In genomic region chr18:49491857-49492693, GRCh38 we compare ENCODE assay signal across 1 cellular context.
TF ChIP-seq lines count a peak whose summit lies in the region.

Gene RPL17, minus strand, starts transcription at chr18:49492465.

TF ChIP-seq in HepG2, 621 proteins besides CTCF, POLR2A, EP300 and RAD21 (continued from another document and continues in another):
- no peak for TF ChIP-seq SKI (IDR thresholded peaks at IDR 0.05; ENCODE audit: partially characterized antibody)
- TF ChIP-seq MIXL1 (CRISPR knock-in tag; IDR thresholded peaks at IDR 0.05), result peak; percentile 70; the same call in 1 of the 2 replicates
- TF ChIP-seq, protein P1, sequence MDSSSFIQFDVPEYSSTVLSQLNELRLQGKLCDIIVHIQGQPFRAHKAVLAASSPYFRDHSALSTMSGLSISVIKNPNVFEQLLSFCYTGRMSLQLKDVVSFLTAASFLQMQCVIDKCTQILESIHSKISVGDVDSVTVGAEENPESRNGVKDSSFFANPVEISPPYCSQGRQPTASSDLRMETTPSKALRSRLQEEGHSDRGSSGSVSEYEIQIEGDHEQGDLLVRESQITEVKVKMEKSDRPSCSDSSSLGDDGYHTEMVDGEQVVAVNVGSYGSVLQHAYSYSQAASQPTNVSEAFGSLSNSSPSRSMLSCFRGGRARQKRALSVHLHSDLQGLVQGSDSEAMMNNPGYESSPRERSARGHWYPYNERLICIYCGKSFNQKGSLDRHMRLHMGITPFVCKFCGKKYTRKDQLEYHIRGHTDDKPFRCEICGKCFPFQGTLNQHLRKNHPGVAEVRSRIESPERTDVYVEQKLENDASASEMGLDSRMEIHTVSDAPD (CRISPR knock-in tag; IDR thresholded peaks at IDR 0.05), result no peak
- no peak for TF ChIP-seq TAF15 (IDR thresholded peaks at IDR 0.05; ENCODE audit: low read depth, low read length, poor library complexity, severe bottlenecking)
- TF ChIP-seq, protein P2, sequence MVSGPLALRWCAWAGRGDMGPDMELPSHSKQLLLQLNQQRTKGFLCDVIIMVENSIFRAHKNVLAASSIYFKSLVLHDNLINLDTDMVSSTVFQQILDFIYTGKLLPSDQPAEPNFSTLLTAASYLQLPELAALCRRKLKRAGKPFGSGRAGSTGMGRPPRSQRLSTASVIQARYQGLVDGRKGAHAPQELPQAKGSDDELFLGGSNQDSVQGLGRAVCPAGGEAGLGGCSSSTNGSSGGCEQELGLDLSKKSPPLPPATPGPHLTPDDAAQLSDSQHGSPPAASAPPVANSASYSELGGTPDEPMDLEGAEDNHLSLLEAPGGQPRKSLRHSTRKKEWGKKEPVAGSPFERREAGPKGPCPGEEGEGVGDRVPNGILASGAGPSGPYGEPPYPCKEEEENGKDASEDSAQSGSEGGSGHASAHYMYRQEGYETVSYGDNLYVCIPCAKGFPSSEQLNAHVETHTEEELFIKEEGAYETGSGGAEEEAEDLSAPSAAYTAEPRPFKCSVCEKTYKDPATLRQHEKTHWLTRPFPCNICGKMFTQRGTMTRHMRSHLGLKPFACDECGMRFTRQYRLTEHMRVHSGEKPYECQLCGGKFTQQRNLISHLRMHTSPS (CRISPR knock-in tag; IDR thresholded peaks at IDR 0.05; ENCODE audit: low read depth), result no peak
- peak; percentile 53; the same call in 1 of the 2 replicates for TF ChIP-seq HCFC1 (IDR thresholded peaks at IDR 0.05; ENCODE audit: low read depth, low read length)
- no peak for TF ChIP-seq PRDM4 (CRISPR knock-in tag; IDR thresholded peaks at IDR 0.05; ENCODE audit: borderline replicate concordance)
- TF ChIP-seq ATF1 (CRISPR knock-in tag; IDR thresholded peaks at IDR 0.05), result 0 out of 2 replicates have a peak, but pooled peaks have one; percentile 26
- TF ChIP-seq TOE1 (CRISPR knock-in tag; IDR thresholded peaks at IDR 0.05), result no peak
- TF ChIP-seq ZNF782 (CRISPR knock-in tag; IDR thresholded peaks at IDR 0.05; ENCODE audit: borderline replicate concordance), result no peak
- no peak for TF ChIP-seq NBN (conservative IDR thresholded peaks at IDR 0.05)
- TF ChIP-seq CCAR2 (optimal IDR thresholded peaks at IDR 0.05; ENCODE audit: low read depth, low read length), result no peak
- peak; percentile 99 for TF ChIP-seq TAF1 (CRISPR knock-in tag; IDR thresholded peaks at IDR 0.05)
- TF ChIP-seq MAFF (IDR thresholded peaks at IDR 0.05; ENCODE audit: low read depth, low read length), result no peak
- TF ChIP-seq HIVEP1 (CRISPR knock-in tag; IDR thresholded peaks at IDR 0.05), result peak; percentile 78; the same call in 1 of the 2 replicates
- TF ChIP-seq ZNF564 (CRISPR knock-in tag; IDR thresholded peaks at IDR 0.05), result peak; percentile 81
- TF ChIP-seq KMT2A (CRISPR knock-in tag; IDR thresholded peaks at IDR 0.05), result peak; percentile 72; the same call in 1 of the 2 replicates
- no peak for TF ChIP-seq NFATC3 (CRISPR knock-in tag; IDR thresholded peaks at IDR 0.05)
- TF ChIP-seq ZXDC (CRISPR knock-in tag; IDR thresholded peaks at IDR 0.05), result no peak
- no peak for TF ChIP-seq ZNF468 (CRISPR knock-in tag; IDR thresholded peaks at IDR 0.05)
- TF ChIP-seq FOXC1 (CRISPR knock-in tag; IDR thresholded peaks at IDR 0.05; ENCODE audit: borderline replicate concordance), result peak; percentile 75; the same call in 1 of the 2 replicates
- TF ChIP-seq REST (IDR thresholded peaks at IDR 0.05; ENCODE audit: borderline replicate concordance in 1 of 2, low read depth in 1 of 2, low read length in 2 of 2), result peak in 1 of 2 experiments; percentile 78; a peak in 1 of 4 replicates
- TF ChIP-seq HBP1 (CRISPR knock-in tag; IDR thresholded peaks at IDR 0.05; ENCODE audit: low read depth), result peak; percentile 90; the same call in 1 of the 2 replicates
- TF ChIP-seq NKX3-1 (CRISPR knock-in tag; IDR thresholded peaks at IDR 0.05), result no peak
- TF ChIP-seq ZNF703 (CRISPR knock-in tag; IDR thresholded peaks at IDR 0.05; ENCODE audit: borderline replicate concordance), result 0 out of 2 replicates have a peak, but pooled peaks have one; percentile 51
- no peak for TF ChIP-seq ZNF577 (CRISPR knock-in tag; IDR thresholded peaks at IDR 0.05; ENCODE audit: borderline replicate concordance, low read depth)
- TF ChIP-seq, protein P3, sequence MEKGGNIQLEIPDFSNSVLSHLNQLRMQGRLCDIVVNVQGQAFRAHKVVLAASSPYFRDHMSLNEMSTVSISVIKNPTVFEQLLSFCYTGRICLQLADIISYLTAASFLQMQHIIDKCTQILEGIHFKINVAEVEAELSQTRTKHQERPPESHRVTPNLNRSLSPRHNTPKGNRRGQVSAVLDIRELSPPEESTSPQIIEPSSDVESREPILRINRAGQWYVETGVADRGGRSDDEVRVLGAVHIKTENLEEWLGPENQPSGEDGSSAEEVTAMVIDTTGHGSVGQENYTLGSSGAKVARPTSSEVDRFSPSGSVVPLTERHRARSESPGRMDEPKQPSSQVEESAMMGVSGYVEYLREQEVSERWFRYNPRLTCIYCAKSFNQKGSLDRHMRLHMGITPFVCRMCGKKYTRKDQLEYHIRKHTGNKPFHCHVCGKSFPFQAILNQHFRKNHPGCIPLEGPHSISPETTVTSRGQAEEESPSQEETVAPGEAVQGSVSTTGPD (CRISPR knock-in tag; IDR thresholded peaks at IDR 0.05), result no peak
- no peak for TF ChIP-seq ZSCAN29 (CRISPR knock-in tag; conservative IDR thresholded peaks at IDR 0.05)
- TF ChIP-seq, protein P4, sequence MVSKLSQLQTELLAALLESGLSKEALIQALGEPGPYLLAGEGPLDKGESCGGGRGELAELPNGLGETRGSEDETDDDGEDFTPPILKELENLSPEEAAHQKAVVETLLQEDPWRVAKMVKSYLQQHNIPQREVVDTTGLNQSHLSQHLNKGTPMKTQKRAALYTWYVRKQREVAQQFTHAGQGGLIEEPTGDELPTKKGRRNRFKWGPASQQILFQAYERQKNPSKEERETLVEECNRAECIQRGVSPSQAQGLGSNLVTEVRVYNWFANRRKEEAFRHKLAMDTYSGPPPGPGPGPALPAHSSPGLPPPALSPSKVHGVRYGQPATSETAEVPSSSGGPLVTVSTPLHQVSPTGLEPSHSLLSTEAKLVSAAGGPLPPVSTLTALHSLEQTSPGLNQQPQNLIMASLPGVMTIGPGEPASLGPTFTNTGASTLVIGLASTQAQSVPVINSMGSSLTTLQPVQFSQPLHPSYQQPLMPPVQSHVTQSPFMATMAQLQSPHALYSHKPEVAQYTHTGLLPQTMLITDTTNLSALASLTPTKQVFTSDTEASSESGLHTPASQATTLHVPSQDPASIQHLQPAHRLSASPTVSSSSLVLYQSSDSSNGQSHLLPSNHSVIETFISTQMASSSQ (IDR thresholded peaks at IDR 0.05; ENCODE audit: low read depth), result no peak
- TF ChIP-seq, protein P4 (CRISPR knock-in tag; IDR thresholded peaks at IDR 0.05; ENCODE audit: borderline replicate concordance), result no peak; the same call in 1 of the 2 replicates
- peak; percentile 44; the same call in 1 of the 2 replicates for TF ChIP-seq NR0B2 (CRISPR knock-in tag; IDR thresholded peaks at IDR 0.05)
- TF ChIP-seq ATF6 (CRISPR knock-in tag; conservative IDR thresholded peaks at IDR 0.05), result no peak; the same call in 1 of the 2 replicates
